Comparison of ENCODE assay signal across 12 cellular contexts in the genomic region with DNA sequence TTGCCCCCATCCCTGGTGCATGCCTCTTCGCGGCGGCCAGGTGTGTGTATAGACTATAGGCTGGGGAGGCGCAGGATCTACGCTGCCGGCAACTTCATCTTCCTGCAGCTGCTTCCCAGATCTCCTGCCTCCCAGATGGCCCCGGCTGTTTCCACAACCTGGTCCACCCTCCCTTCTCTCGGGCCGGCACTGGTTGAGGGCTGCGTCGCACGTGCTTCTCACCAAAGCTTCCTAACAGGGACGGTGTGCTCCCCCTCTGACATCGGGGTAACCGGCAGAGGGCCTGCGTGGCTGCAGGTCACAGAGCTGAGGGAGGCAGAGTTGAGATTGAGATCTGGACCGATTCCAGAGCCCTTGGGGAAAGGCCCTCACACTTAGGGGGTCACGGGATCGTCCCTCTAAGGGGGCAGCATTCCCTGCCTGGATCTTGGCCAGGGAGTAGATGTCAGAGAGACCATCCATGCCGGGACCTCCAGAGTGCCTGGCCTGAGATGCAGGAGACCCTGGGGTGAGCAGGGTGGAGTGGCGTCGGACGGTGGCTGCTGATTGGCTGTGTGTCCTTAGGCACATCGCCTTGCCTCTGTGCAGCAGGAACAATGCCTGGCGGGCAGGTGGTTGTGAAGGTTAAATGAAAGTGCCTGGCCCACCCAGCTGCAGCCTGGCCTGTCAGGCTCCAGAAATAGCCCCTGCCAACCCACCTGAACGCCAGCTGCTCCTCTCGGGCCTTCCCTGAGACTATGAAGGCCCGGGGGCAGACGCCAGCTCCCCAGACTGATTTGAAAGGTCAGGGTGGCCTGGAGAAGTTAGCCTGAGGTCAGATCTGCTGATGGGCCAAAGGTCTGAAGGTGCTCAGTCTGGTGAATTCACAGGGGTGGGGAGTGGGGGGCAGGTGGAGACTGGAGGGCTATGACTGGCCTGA. TPM values are rescaled to one million over a fixed set of nuclear protein-coding genes. Genes with fewer than 3 reads are reported as not detected.
DNase-seq lines count a peak whose midpoint lies in the region; ATAC-seq, FAIRE-seq and TF ChIP-seq lines count a peak whose summit lies in the region.
"Had no signal": no experiment of that assay in that cellular context is flagged by ENCODE, and none has a peak within 500 bp of the region (broad histone marks: within the 10 kb centered on the region; RNA-seq: fewer than 3 reads in every experiment).

No MANE protein-coding gene starts in this region.

- H3K27ac ChIP-seq in iPS-20b (ENCODE audit: low read length) (no peak overlapping the region), vagina (no peak overlapping the region)
- H3K27ac ChIP-seq: epithelial cell of prostate had no signal

- TF ChIP-seq CTCF in vagina (IDR thresholded peaks at IDR 0.05), result no peak

- H3K27me3 ChIP-seq in H7 (ENCODE audit: control insufficient read depth, insufficient read depth, low read length) (no peaks in the 10 kb centered on the region), iPS-20b (ENCODE audit: insufficient read depth, low read length) (peaks cover 4% of the 10 kb centered on the region; the same call in 1 of the 2 replicates), vagina (no peaks in the 10 kb centered on the region)

- intact Hi-C loops in vagina (cut with DNase I), result no loop called here

- H3K36me3 ChIP-seq in H7 (replicated peaks; ENCODE audit: control insufficient read depth, insufficient read depth, low read length) (peaks cover 14% of the 10 kb centered on the region), iPS-20b (ENCODE audit: insufficient read depth, low read depth, low read length) (peaks cover 30% of the 10 kb centered on the region), vagina (peaks cover 0 to 21% of the 10 kb centered on the region in 2 donors)

- FAIRE-seq in frontal cortex (lab: Jason Lieb, UNC), result no peak

- H3K9me3 ChIP-seq in iPS-20b (ENCODE audit: insufficient read depth, low read depth, low read length) (no peaks in the 10 kb centered on the region), vagina (no peaks in the 10 kb centered on the region)

- H3K4me1 ChIP-seq in iPS-20b (ENCODE audit: insufficient read depth, low read length) (peaks cover 6% of the 10 kb centered on the region; the same call in 1 of the 2 replicates), vagina (no peaks in the 10 kb centered on the region)

- ATAC-seq in HG03097 (IDR thresholded peaks at IDR 0.05; ENCODE audit: low FRiP score, unreplicated experiment), result no peak
- no peak for ATAC-seq in HG02885 (IDR thresholded peaks at IDR 0.05; ENCODE audit: poor library complexity, unreplicated experiment)

- TF ChIP-seq POLR2A in Raji (IDR thresholded peaks at IDR 0.05; ENCODE audit: insufficient read depth, low read depth, low read length), result peak; percentile 60
- no peak for TF ChIP-seq POLR2A in vagina (IDR thresholded peaks at IDR 0.05)

- H3K9ac ChIP-seq in iPS-20b (ENCODE audit: low read depth, low read length), result peak overlapping the region; percentile 48; the same call in 1 of the 2 replicates

- H3K4me3 ChIP-seq in H7 (ENCODE audit: insufficient read depth, low read depth, low read length), result no peak overlapping the region
- H3K4me3 ChIP-seq in iPS-20b (ENCODE audit: low read length), result peak overlapping the region; percentile 47; the same call in 1 of the 2 replicates
- H3K4me3 ChIP-seq in vagina, result no peak overlapping the region

- DNase-seq in DMS 273 treated with DMSO at 0.1 percent for 48 hours (lab: John Stamatoyannopoulos, UW) (peak; percentile 66), H7 (peak; percentile 84), vagina (ENCODE audit: extremely low spot score in 2 of 2) (no peak), frontal cortex (ENCODE audit: low spot score in 2 of 2) (no peak)
- DNase-seq: activated naive CD4-positive, alpha-beta T cell treated with anti-CD3 and anti-CD28 coated beads, Interleukin-2, amount 50 U/mL, for 16 hours; DMS79; T-cell had no signal

RNA-seq across cellular contexts. Expression of gene MASP2, which starts 6.1 kb away (rescaled TPM):
- 0.17 and 0.63 TPM in 2 replicates for total RNA-seq in H7 (2014; rRNA removed; shearing (Covaris generic))
- total RNA-seq in vagina, result not detected
- not detected for total RNA-seq in frontal cortex

RNA-seq across cellular contexts. Expression of gene SRM, which starts 6.7 kb away (rescaled TPM):
- total RNA-seq in H7 (2014; rRNA removed; shearing (Covaris generic)), result 110 and 111 TPM in 2 replicates
- total RNA-seq in vagina (68.0 TPM), frontal cortex (18.3 TPM)

RNA-seq across cellular contexts. Expression of gene TARDBP, which starts 40.6 kb away (rescaled TPM):
- total RNA-seq in H7 (2014; rRNA removed; shearing (Covaris generic)), result 91.4 and 96.7 TPM in 2 replicates
- total RNA-seq in vagina, result 213 TPM
- total RNA-seq in frontal cortex, result 101 TPM

RNA-seq across cellular contexts. Expression of gene EXOSC10, which starts 46.6 kb away (rescaled TPM):
- total RNA-seq in H7 (2014; rRNA removed; shearing (Covaris generic)), result 124 and 141 TPM in 2 replicates
- total RNA-seq in vagina (62.6 TPM), frontal cortex (40.4 TPM)

Comparison
In these comparisons a context has a peak if more than half of its experiments do, and no peak if none do; other contexts are left out.
1. DNase-seq: peak in DMS 273 treated with DMSO at 0.1 percent for 48 hours (single experiment) and H7 (single experiment); none in vagina (0 of 2) and frontal cortex (0 of 2).